Comparison of ENCODE assay signal across 17 cellular contexts in the genomic region with DNA sequence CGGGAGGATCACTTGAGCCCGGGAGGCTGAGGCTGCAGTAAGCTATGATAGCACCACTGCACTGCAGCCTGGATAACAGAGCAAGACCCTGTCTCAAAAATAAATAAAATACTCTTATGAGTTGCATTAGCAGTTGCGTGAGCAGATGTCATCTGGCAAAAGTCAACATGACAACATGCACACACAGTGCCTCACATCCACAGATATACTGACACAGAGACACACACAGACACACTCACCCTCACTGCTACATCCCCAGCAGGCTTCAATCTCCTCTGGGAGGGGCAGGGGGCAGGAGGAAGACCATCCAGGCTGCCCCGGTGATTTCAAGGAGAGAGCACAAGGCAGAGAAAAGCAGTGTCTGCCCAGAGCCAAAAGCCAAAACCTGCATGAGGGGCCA. TPM values are rescaled to one million over a fixed set of nuclear protein-coding genes. Genes with fewer than 3 reads are reported as not detected.
"Had no signal": no experiment of that assay in that cellular context is flagged by ENCODE, and none has a peak within 500 bp of the region (broad histone marks: within the 10 kb centered on the region; RNA-seq: fewer than 3 reads in every experiment).

No MANE protein-coding gene starts in this region.

- DNase-seq: colonic mucosa; effector memory CD4-positive, alpha-beta T cell; head of caudate nucleus; kidney; midbrain; naive thymus-derived CD4-positive, alpha-beta T cell; nephron progenitor cell; right lobe of liver; small intestine; stimulated activated CD4-positive, alpha-beta T cell treated with anti-CD3 and anti-CD28 coated beads, Interleukin-15, amount 100 ng/mL, for 24 hours; stimulated activated CD4-positive, alpha-beta T cell treated with anti-CD3 and anti-CD28 coated beads, Interleukin-2, amount 100 ng/mL, for 48 hours; stimulated activated naive B cell treated with anti-CD40 and anti-IgM and Interleukin-4, amounts not matched to agents 10 μg/mL and 1 μg/mL and 100 μg/mL, for 72 hours; upper lobe of left lung had no signal

- H3K36me3 ChIP-seq: colonic mucosa, right lobe of liver, thoracic aorta, tibial nerve, upper lobe of left lung had no signal

- H3K27ac ChIP-seq: colonic mucosa, parathyroid adenoma, right lobe of liver, tibial nerve, upper lobe of left lung had no signal

- H3K27me3 ChIP-seq: colonic mucosa, right lobe of liver, tibial nerve, upper lobe of left lung had no signal

- H3K4me1 ChIP-seq: colonic mucosa, parathyroid adenoma, right lobe of liver had no signal

- H3K4me3 ChIP-seq: colonic mucosa, lung, right lobe of liver, thoracic aorta, tibial nerve, upper lobe of left lung had no signal

- H3K9ac ChIP-seq: parathyroid adenoma had no signal

- H3K79me2 ChIP-seq: parathyroid adenoma had no signal

- H2AFZ ChIP-seq: parathyroid adenoma had no signal

- H3K9me3 ChIP-seq: colonic mucosa, right lobe of liver, thoracic aorta, tibial nerve, upper lobe of left lung had no signal

RNA-seq across cellular contexts. Expression of gene ELN, which starts 9.7 kb away (rescaled TPM):
- polyA plus RNA-seq: naive thymus-derived CD4-positive, alpha-beta T cell had no signal
